Comparison of ENCODE assay signal across 8 cellular contexts in the genomic region with DNA sequence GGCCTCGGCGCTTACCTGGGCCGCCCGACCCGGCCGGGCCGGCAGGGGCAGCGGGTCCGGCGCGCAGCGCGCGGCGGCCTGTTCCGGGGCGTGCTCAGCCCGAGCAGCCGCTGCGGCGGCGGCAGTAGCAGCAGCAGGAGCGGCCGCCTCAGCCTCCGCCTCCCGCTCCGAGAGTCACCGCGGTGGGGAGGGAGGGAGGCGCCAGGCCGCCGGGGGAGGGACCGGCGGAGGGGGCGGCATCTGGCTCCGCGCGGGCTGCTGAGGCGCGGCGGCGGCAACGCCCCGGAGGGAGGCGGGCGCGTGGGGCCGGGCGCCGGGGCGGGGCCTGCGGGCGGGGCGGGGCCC. TPM values are rescaled to one million over a fixed set of nuclear protein-coding genes. Genes with fewer than 3 reads are reported as not detected.
DNase-seq lines count a peak whose midpoint lies in the region; ATAC-seq, FAIRE-seq and TF ChIP-seq lines count a peak whose summit lies in the region.

A gene with protein sequence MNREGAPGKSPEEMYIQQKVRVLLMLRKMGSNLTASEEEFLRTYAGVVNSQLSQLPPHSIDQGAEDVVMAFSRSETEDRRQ (minus strand): TSS at position 190 of the 345 bp plus-strand sequence. CDS start 38,205 bp downstream, outside the sequence.

- H4K20me1 ChIP-seq in PC-3 (ENCODE audit: low read length) (no peaks in the 10 kb centered on the region), endothelial cell of umbilical vein (replicated peaks; ENCODE audit: control insufficient read depth, extremely low read depth, insufficient read depth, low read length) (no peaks in the 10 kb centered on the region)

- H3K9me3 Mint-ChIP-seq in natural killer cell, result no peaks in the 10 kb centered on the region

- H3K36me3 Mint-ChIP-seq in natural killer cell, result no peaks in the 10 kb centered on the region

- CTCF ChIA-PET in PC-3 (lab: Charles Lee), result no interaction called here
- CTCF ChIA-PET in endothelial cell of umbilical vein (lab: Charles Lee), result interaction anchor here (1.2 kb wide), 4 partner anchors 17 to 300 kb away, joined by 3 to 9 read pairs (median 4); partner anchors contain the start of gene KIF1B

- H3K27ac ChIP-seq in PC-3 (ENCODE audit: low read length) (peak within 1 kb of the TSS; percentile 52), endothelial cell of umbilical vein (ENCODE audit: insufficient read depth, low read depth, low read length) (peak within 1 kb of the TSS; percentile 61)

- intact Hi-C loops in PC-3 (cut with micrococcal nuclease), result loop anchor here (2.0 to 5.0 kb wide), 2 partner anchors 17 to 128 kb away; no protein-coding TSS in a partner anchor
- intact Hi-C loops in endothelial cell of umbilical vein (cut with micrococcal nuclease), result loop anchor here (1.0 kb wide), 6 partner anchors 12 to 322 kb away; partner anchors contain the start of genes LZIC, NMNAT1, TMEM201 and UBE4B
- intact Hi-C loops in natural killer cell (cut with micrococcal nuclease), result loop anchor here (1.0 to 10.0 kb wide), 3 partner anchors 33 to 1035 kb away; partner anchors contain the start of genes ENO1, LZIC, NMNAT1 and UBE4B

- peak within 1 kb of the TSS; percentile 91 to 98 for H3K27ac Mint-ChIP-seq in natural killer cell

- H3K9me1 ChIP-seq in endothelial cell of umbilical vein (replicated peaks; ENCODE audit: control insufficient read depth, extremely low read depth, insufficient read depth, low read length), result no peaks in the 10 kb centered on the region

- peaks cover 39 to 51% of the 10 kb centered on the region in 2 donors for H3K4me1 Mint-ChIP-seq in natural killer cell

- no peak for TF ChIP-seq CTCF in PC-3 (conservative IDR thresholded peaks at IDR 0.05; ENCODE audit: low read depth, low read length)
- no peak for TF ChIP-seq CTCF in endothelial cell of umbilical vein (IDR thresholded peaks at IDR 0.05; ENCODE audit: extremely low read depth in 1 of 2, insufficient read depth in 1 of 2, low read depth in 1 of 2, low read length in 2 of 2)
- TF ChIP-seq CTCF in natural killer cell (IDR thresholded peaks at IDR 0.05), result no peak

- dilution Hi-C loops in endothelial cell of umbilical vein (cut with MboI; ENCODE audit: extremely low pct_ligation_motif_present, low sequenced_read_pairs), result no loop called here

- H2AFZ ChIP-seq in PC-3 (ENCODE audit: low read length) (peak within 1 kb of the TSS; percentile 89), endothelial cell of umbilical vein (ENCODE audit: low read depth, low read length) (peak within 1 kb of the TSS; percentile 92)

- DNase-seq in NCI-H510A (lab: John Stamatoyannopoulos, UW) (peak; percentile 100), NCI-H510A treated with DMSO at 0.1 percent for 48 hours (lab: John Stamatoyannopoulos, UW) (no peak), PC-3 (no peak), endothelial cell of umbilical vein (ENCODE audit: low read depth, low spot score) (no peak), natural killer cell (no peak), NCI-H526 (lab: John Stamatoyannopoulos, UW) (no peak)
- no peak for DNase-seq in stimulated activated CD4-positive, alpha-beta T cell treated with anti-CD3 and anti-CD28 coated beads, Interleukin-2, amount 100 ng/mL, for 24 hours

- no peaks in the 10 kb centered on the region for H3K27me3 Mint-ChIP-seq in natural killer cell (ENCODE audit: low read depth in 2 of 2)

- H3K36me3 ChIP-seq in PC-3 (ENCODE audit: low read depth, low read length), result no peaks in the 10 kb centered on the region
- H3K36me3 ChIP-seq in endothelial cell of umbilical vein (ENCODE audit: control insufficient read depth in 2 of 2, extremely low read depth in 1 of 2, insufficient read depth in 2 of 2, low read length in 2 of 2), result no peaks in the 10 kb centered on the region

- H3K4me3 ChIP-seq in PC-3 (ENCODE audit: low read length) (peak within 1 kb of the TSS; percentile 79), endothelial cell of umbilical vein (replicated peaks in 1 of 3; ENCODE audit: insufficient read depth in 1 of 3, low read depth in 1 of 3, low read length in 3 of 3) (peak within 1 kb of the TSS; percentile 61 to 70 (median 63))

- H3K4me2 ChIP-seq in PC-3 (ENCODE audit: low read length) (peak within 1 kb of the TSS; percentile 97), endothelial cell of umbilical vein (ENCODE audit: insufficient read depth, low read length) (peak within 1 kb of the TSS; percentile 93)

- POLR2A ChIA-PET in PC-3 (lab: Charles Lee; ENCODE audit: unreplicated experiment) (interaction anchor here (1.2 kb wide), 1 partner anchor 17 kb away, joined by 4 read pairs; no protein-coding TSS in a partner anchor), endothelial cell of umbilical vein (lab: Charles Lee) (interaction anchor here (1.2 kb wide), 1 partner anchor 33 kb away, joined by 5 read pairs; the partner anchor contains the start of genes LZIC and NMNAT1)

- FAIRE-seq in endothelial cell of umbilical vein (lab: Jason Lieb, UNC), result no peak

- H3F3A ChIP-seq in PC-3 (ENCODE audit: low read length, unreplicated experiment), result no peaks in the 10 kb centered on the region

- peaks cover 13% of the 10 kb centered on the region for H3K4me1 ChIP-seq in PC-3 (ENCODE audit: insufficient read depth, low read length)
- peaks cover 11% of the 10 kb centered on the region for H3K4me1 ChIP-seq in endothelial cell of umbilical vein (ENCODE audit: control insufficient read depth, extremely low read depth, insufficient read depth, low read length)

- H3K9ac ChIP-seq in PC-3 (ENCODE audit: low read length), result peak within 1 kb of the TSS; percentile 67
- peak within 1 kb of the TSS; percentile 84 for H3K9ac ChIP-seq in endothelial cell of umbilical vein (replicated peaks; ENCODE audit: extremely low read depth, insufficient read depth, low read length)

- TF ChIP-seq POLR2A in endothelial cell of umbilical vein (IDR thresholded peaks at IDR 0.05; ENCODE audit: low read depth, low read length), result peak; percentile 40

- H3K79me2 ChIP-seq in PC-3 (ENCODE audit: low read length) (peaks cover 34% of the 10 kb centered on the region), endothelial cell of umbilical vein (ENCODE audit: control insufficient read depth, insufficient read depth, low read length) (peaks cover 5% of the 10 kb centered on the region)

- H3K9me2 ChIP-seq in PC-3 (replicated peaks; ENCODE audit: low read length), result no peaks in the 10 kb centered on the region

- ATAC-seq in HG02852 (IDR thresholded peaks at IDR 0.05; ENCODE audit: unreplicated experiment), result peak; percentile 70
- ATAC-seq in PC-3, result peak; percentile 73
- peak in 1 of 3 donors; percentile 81 for ATAC-seq in natural killer cell

- no peaks in the 10 kb centered on the region for H3K9me3 ChIP-seq in PC-3 (ENCODE audit: low read length)
- no peaks in the 10 kb centered on the region for H3K9me3 ChIP-seq in endothelial cell of umbilical vein (replicated peaks; ENCODE audit: control insufficient read depth, insufficient read depth, low read length)

- H3K4me3 Mint-ChIP-seq in natural killer cell, result peak within 1 kb of the TSS; percentile 96

- no peaks in the 10 kb centered on the region for H3K27me3 ChIP-seq in PC-3 (ENCODE audit: low read length)
- no peaks in the 10 kb centered on the region for H3K27me3 ChIP-seq in endothelial cell of umbilical vein (ENCODE audit: control insufficient read depth in 2 of 2, insufficient read depth in 2 of 2, low read length in 2 of 2)

- BruUV-seq in PC-3 (replicated peaks; lab: Mats Ljungman, UMichigan) (no TSS peak), endothelial cell of umbilical vein (replicated peaks; lab: Mats Ljungman, UMichigan) (no TSS peak)

TF ChIP-seq in endothelial cell of umbilical vein, 7 proteins besides CTCF, POLR2A, EP300 and RAD21:
- TF ChIP-seq POLR2AphosphoS5 (IDR thresholded peaks at IDR 0.05; ENCODE audit: insufficient read depth, low read depth, low read length), result peak; percentile 79
- no peak for TF ChIP-seq JUN (IDR thresholded peaks at IDR 0.05; ENCODE audit: borderline replicate concordance, insufficient read depth, insufficient read length, low read depth)

RNA-seq across cellular contexts. Expression of the gene that starts here (rescaled TPM):
- total RNA-seq in PC-3 (2014; rRNA removed) (78.1 and 102 TPM in 2 replicates), endothelial cell of umbilical vein (31.7 and 37.2 TPM in 2 replicates), natural killer cell (10 to 100 TPM; 26.4 to 31.0 (median 29.8) TPM)
- polyA plus RNA-seq in endothelial cell of umbilical vein, result 23.1 and 26.6 TPM in 2 replicates
- polyA plus RNA-seq in endothelial cell of umbilical vein (2011; cell fraction: cytosol; rRNA removed), result 21.3 and 33.2 TPM in 2 replicates
- 12.9 and 13.6 TPM in 2 replicates for polyA plus RNA-seq in endothelial cell of umbilical vein (2011; cell fraction: nucleus; rRNA removed)
- 38.7 and 40.7 TPM in 2 replicates for polyA plus RNA-seq in endothelial cell of umbilical vein (2012)
- polyA minus RNA-seq in endothelial cell of umbilical vein, result 17.0 and 23.9 TPM in 2 replicates
- 7.4 TPM for polyA minus RNA-seq in endothelial cell of umbilical vein (2011; cell fraction: cytosol; rRNA and poly(A)+ RNA removed)
- 4.1 and 5.2 TPM in 2 replicates for polyA minus RNA-seq in endothelial cell of umbilical vein (2011; cell fraction: nucleus; rRNA and poly(A)+ RNA removed)
